Comparison of ENCODE assay signal across 13 cellular contexts in genomic region chr12:108907861-108908302, GRCh38. TPM values are rescaled to one million over a fixed set of nuclear protein-coding genes. Genes with fewer than 3 reads are reported as not detected.
DNase-seq lines count a peak whose midpoint lies in the region; ATAC-seq, FAIRE-seq and TF ChIP-seq lines count a peak whose summit lies in the region.
"Had no signal": no experiment of that assay in that cellular context is flagged by ENCODE, and none has a peak within 500 bp of the region (broad histone marks: within the 10 kb centered on the region; RNA-seq: fewer than 3 reads in every experiment).

No MANE protein-coding gene starts in this region.

- peaks cover 0 to 4% (median 2%) of the 10 kb centered on the region in 7 donors for H3K9me3 Mint-ChIP-seq in CD14-positive monocyte

- ATAC-seq in HepG2 = peak; percentile 31; the same call in 1 of the 3 replicates
- no peak for ATAC-seq in GM19351 (IDR thresholded peaks at IDR 0.05; ENCODE audit: unreplicated experiment)
- no peak for ATAC-seq in GM18873 (IDR thresholded peaks at IDR 0.05; ENCODE audit: low FRiP score, unreplicated experiment)

- BruUV-seq in HepG2 (replicated peaks; lab: Mats Ljungman, UMichigan) = no TSS peak

- no peak for TF ChIP-seq RAD21 in HepG2 (CRISPR knock-in tag; IDR thresholded peaks at IDR 0.05)

- no peak overlapping the region for H2AFZ ChIP-seq in HepG2 (ENCODE audit: low read length)

- H3K4me3 Mint-ChIP-seq in CD14-positive monocyte = no peak overlapping the region

- no peak for TF ChIP-seq EP300 in HepG2 (IDR thresholded peaks at IDR 0.05; ENCODE audit: low read depth in 2 of 2, low read length in 2 of 2)
- no peak for TF ChIP-seq EP300 in HepG2 (CRISPR knock-in tag; IDR thresholded peaks at IDR 0.05; ENCODE audit: borderline replicate concordance)

- no peaks in the 10 kb centered on the region for H3K36me3 ChIP-seq in HepG2 (replicated peaks in 1 of 2; ENCODE audit: control insufficient read depth in 1 of 2, insufficient read depth in 2 of 2, low read length in 2 of 2)

- no peak for TF ChIP-seq CTCF in CD14-positive monocyte (IDR thresholded peaks at IDR 0.05)
- no peak for TF ChIP-seq CTCF in HepG2 (CRISPR knock-in tag; IDR thresholded peaks at IDR 0.05)
- no peak for TF ChIP-seq CTCF in foreskin fibroblast (IDR thresholded peaks at IDR 0.05; ENCODE audit: low read depth, low read length)

- peaks cover 0 to 6% of the 10 kb centered on the region in 2 donors for H3K36me3 Mint-ChIP-seq in CD14-positive monocyte

- H3K27ac ChIP-seq in cingulate gyrus (ENCODE audit: low read depth, low read length) = peak overlapping the region; percentile 16
- H3K27ac ChIP-seq in HepG2 (ENCODE audit: extremely low read length, insufficient read depth, low read length) = no peak overlapping the region

- H3K4me2 ChIP-seq in HepG2 (ENCODE audit: low read depth, low read length) = no peak overlapping the region

- POLR2A ChIA-PET in HepG2 (lab: Yijun Ruan, JAX) = no interaction called here

- peaks cover 62% of the 10 kb centered on the region for H3K4me1 Mint-ChIP-seq in CD14-positive monocyte

- peak overlapping the region; percentile 80 to 99 (median 98) for H3K27ac Mint-ChIP-seq in CD14-positive monocyte

- H3K79me2 ChIP-seq in HepG2 (ENCODE audit: insufficient read depth, low read length) = no peaks in the 10 kb centered on the region

- intact Hi-C loops in CD14-positive monocyte (cut with micrococcal nuclease) (loop anchor here in 1 of 2 donors (10.0 kb wide), 1 partner anchor 83 kb away; no protein-coding TSS in a partner anchor), HepG2 (cut with micrococcal nuclease; ENCODE audit: unreplicated experiment) (no loop called here)

- H3K9me3 ChIP-seq in HepG2 (ENCODE audit: low read length) = no peaks in the 10 kb centered on the region

- H3K27me3 ChIP-seq in HepG2 (ENCODE audit: control insufficient read depth in 1 of 2, insufficient read depth in 2 of 2, low read length in 2 of 2) = peaks cover 0 to 15% of the 10 kb centered on the region in 2 experiments; a peak in 1 of 5 replicates

- no peak for FAIRE-seq in HepG2 (lab: Jason Lieb, UNC)
- FAIRE-seq: GM12892 had no signal

- DNase-seq in CD14-positive monocyte (ENCODE audit: low spot score) (peak; percentile 57), LoVo (ENCODE audit: low spot score) (peak; percentile 20), HepG2 (ENCODE audit: low spot score) (peak; percentile 10), foreskin fibroblast (no peak), NCI-H2029 treated with DMSO at 0.1 percent for 48 hours (lab: John Stamatoyannopoulos, UW) (no peak)
- DNase-seq: activated gamma-delta T cell treated with Interleukin-2 at 50 U/mL for 16 hours; OCI-M1; stimulated activated CD4-positive, alpha-beta T cell treated with anti-CD3 and anti-CD28 coated beads, Interleukin-4, amount 100 ng/mL, for 24 hours had no signal

- peaks cover 0 to 4% (median 0%) of the 10 kb centered on the region in 3 donors for H3K27me3 Mint-ChIP-seq in CD14-positive monocyte (ENCODE audit: low read depth in 3 of 3)

- in situ Hi-C loops in HepG2 (cut with HindIII; ENCODE audit: extremely low pct_ligation_motif_present, low pct_unique_long_range_greater_than_20kb) = no loop called here

- no peak for TF ChIP-seq POLR2A in HepG2 (IDR thresholded peaks at IDR 0.05; ENCODE audit: insufficient read depth in 1 of 2, low read depth in 2 of 2, low read length in 2 of 2)

- no peaks in the 10 kb centered on the region for H3K4me1 ChIP-seq in HepG2 (ENCODE audit: insufficient read depth, low read length)

- H4K20me1 ChIP-seq in HepG2 (ENCODE audit: insufficient read depth, low read length) = no peaks in the 10 kb centered on the region

- no peak overlapping the region for H3K4me3 ChIP-seq in HepG2 (replicated peaks in 1 of 3; ENCODE audit: insufficient read depth in 1 of 3, low read depth in 2 of 3, low read length in 3 of 3)
- no peak overlapping the region for H3K4me3 ChIP-seq in foreskin fibroblast (ENCODE audit: low read depth in 1 of 2, low read length in 2 of 2)

- WGBS in HepG2 (ENCODE audit: low lambda C conversion rate) = 0% methylated on average over 1 of the region's 1 CpG

- H3K9ac ChIP-seq in HepG2 (ENCODE audit: insufficient read depth, low read depth, low read length) = no peak overlapping the region

- CTCF ChIA-PET in HepG2 (lab: Yijun Ruan, JAX; ENCODE audit: low intra/inter-chr PET ratio, low total read pairs) = no interaction called here

TF ChIP-seq in HepG2, 621 proteins besides CTCF, POLR2A, EP300 and RAD21 (continues in another document):
- TF ChIP-seq ZNF253 (CRISPR knock-in tag; IDR thresholded peaks at IDR 0.05; ENCODE audit: borderline replicate concordance) = no peak
- TF ChIP-seq MLXIP (CRISPR knock-in tag; IDR thresholded peaks at IDR 0.05; ENCODE audit: borderline replicate concordance) = no peak
- peak; percentile 54 for TF ChIP-seq TEAD3 (CRISPR knock-in tag; optimal IDR thresholded peaks at IDR 0.05; ENCODE audit: borderline replicate concordance)
- TF ChIP-seq NCOR1 (IDR thresholded peaks at IDR 0.05; ENCODE audit: borderline replicate concordance, low read length) = no peak

RNA-seq across cellular contexts. Expression of gene DAO, which starts 28.0 kb away (rescaled TPM):
- polyA plus RNA-seq in CD14-positive monocyte (not detected), HepG2 (2011; rRNA removed) (0.34 and 0.48 TPM in 2 replicates)
- 0.82 and 1.1 TPM in 2 replicates for total RNA-seq in HepG2 (2016; rRNA removed; fragmentation: Illumina TruSeq; extraction: Trizol)
- total RNA-seq in HepG2 (2016; cell fraction: cytosol; rRNA removed; fragmentation: Illumina TruSeq; extraction: Trizol; ENCODE audit: low read depth) = 0.44 and 0.51 TPM in 2 replicates
- 0.97 and 2.2 TPM in 2 replicates for total RNA-seq in HepG2 (2016; cell fraction: insoluble cytoplasmic fraction; rRNA removed; fragmentation: Illumina TruSeq; extraction: Trizol)
- total RNA-seq in HepG2 (2016; cell fraction: membrane; rRNA removed; fragmentation: Illumina TruSeq; extraction: Trizol) = 0.79 and 1.1 TPM in 2 replicates
- 1.0 and 1.2 TPM in 2 replicates for total RNA-seq in HepG2 (2016; cell fraction: nucleus; rRNA removed; fragmentation: Illumina TruSeq; extraction: Trizol)
- polyA plus RNA-seq in HepG2 (2011; cell fraction: cytosol; rRNA removed) = 0.64 and 0.65 TPM in 2 replicates
- polyA plus RNA-seq in HepG2 (2011; cell fraction: nucleus; rRNA removed) = 0.48 and 0.59 TPM in 2 replicates
- polyA plus RNA-seq in HepG2 (2012) = 0.23 and 0.43 TPM in 2 replicates
- 0.54 and 0.55 TPM in 2 replicates for polyA plus RNA-seq in HepG2 (2016; cell fraction: cytosol; fragmentation: Illumina TruSeq; extraction: Trizol; ENCODE audit: low read depth)
- polyA plus RNA-seq in HepG2 (2016; cell fraction: insoluble cytoplasmic fraction; fragmentation: Illumina TruSeq; extraction: Trizol; ENCODE audit: low read depth) = 1.6 and 1.7 TPM in 2 replicates
- 0.45 and 0.80 TPM in 2 replicates for polyA plus RNA-seq in HepG2 (2016; cell fraction: membrane; fragmentation: Illumina TruSeq; extraction: Trizol; ENCODE audit: low read depth)
- 1.6 and 1.7 TPM in 2 replicates for polyA plus RNA-seq in HepG2 (2016; cell fraction: nucleus; fragmentation: Illumina TruSeq; extraction: Trizol; ENCODE audit: insufficient read depth, low read depth)
- polyA minus RNA-seq in HepG2 (2011; rRNA and poly(A)+ RNA removed; ENCODE audit: low replicate concordance) = 0.68 TPM in 1 of 2 replicates, not detected in the other
- polyA minus RNA-seq in HepG2 (2011; cell fraction: cytosol; rRNA and poly(A)+ RNA removed) = not detected in 2 replicates
- 0.52 TPM in 1 of 2 replicates, not detected in the other for polyA minus RNA-seq in HepG2 (2011; cell fraction: nucleus; rRNA and poly(A)+ RNA removed)
- total RNA-seq: temporal lobe had no signal

RNA-seq across cellular contexts. Expression of gene SSH1, which starts 50.5 kb away (rescaled TPM):
- polyA plus RNA-seq in CD14-positive monocyte (1 to 10 TPM; 5.2 to 8.7 TPM), HepG2 (2011; rRNA removed) (4.3 and 4.9 TPM in 2 replicates)
- 4.5 and 4.8 TPM in 2 replicates for total RNA-seq in HepG2 (2016; rRNA removed; fragmentation: Illumina TruSeq; extraction: Trizol)
- total RNA-seq in HepG2 (2016; cell fraction: cytosol; rRNA removed; fragmentation: Illumina TruSeq; extraction: Trizol; ENCODE audit: low read depth) = 3.0 and 3.8 TPM in 2 replicates
- total RNA-seq in HepG2 (2016; cell fraction: insoluble cytoplasmic fraction; rRNA removed; fragmentation: Illumina TruSeq; extraction: Trizol) = 4.2 and 4.4 TPM in 2 replicates
- 7.9 and 8.2 TPM in 2 replicates for total RNA-seq in HepG2 (2016; cell fraction: membrane; rRNA removed; fragmentation: Illumina TruSeq; extraction: Trizol)
- total RNA-seq in HepG2 (2016; cell fraction: nucleus; rRNA removed; fragmentation: Illumina TruSeq; extraction: Trizol) = 7.0 and 7.7 TPM in 2 replicates
- polyA plus RNA-seq in HepG2 (2011; cell fraction: cytosol; rRNA removed) = 3.1 TPM in 2 replicates
- 5.7 and 6.9 TPM in 2 replicates for polyA plus RNA-seq in HepG2 (2011; cell fraction: nucleus; rRNA removed)
- polyA plus RNA-seq in HepG2 (2012) = 3.6 and 4.3 TPM in 2 replicates
- polyA plus RNA-seq in HepG2 (2016; cell fraction: cytosol; fragmentation: Illumina TruSeq; extraction: Trizol; ENCODE audit: low read depth) = 3.1 and 3.9 TPM in 2 replicates
- polyA plus RNA-seq in HepG2 (2016; cell fraction: insoluble cytoplasmic fraction; fragmentation: Illumina TruSeq; extraction: Trizol; ENCODE audit: low read depth) = 4.8 and 5.2 TPM in 2 replicates
- 5.0 and 6.1 TPM in 2 replicates for polyA plus RNA-seq in HepG2 (2016; cell fraction: membrane; fragmentation: Illumina TruSeq; extraction: Trizol; ENCODE audit: low read depth)
- polyA plus RNA-seq in HepG2 (2016; cell fraction: nucleus; fragmentation: Illumina TruSeq; extraction: Trizol; ENCODE audit: insufficient read depth, low read depth) = 5.5 and 5.7 TPM in 2 replicates
- 14.1 and 22.8 TPM in 2 replicates for polyA minus RNA-seq in HepG2 (2011; rRNA and poly(A)+ RNA removed; ENCODE audit: low replicate concordance)
- polyA minus RNA-seq in HepG2 (2011; cell fraction: cytosol; rRNA and poly(A)+ RNA removed) = 4.2 and 5.0 TPM in 2 replicates
- 8.1 and 8.6 TPM in 2 replicates for polyA minus RNA-seq in HepG2 (2011; cell fraction: nucleus; rRNA and poly(A)+ RNA removed)

Comparison
In these comparisons a context has a peak if more than half of its experiments do, and no peak if none do; other contexts are left out.
1. DNase-seq: peak in CD14-positive monocyte (single experiment), LoVo (single experiment) and HepG2 (single experiment); none in foreskin fibroblast (0 of 2) and NCI-H2029 treated with DMSO at 0.1 percent for 48 hours (single experiment).